Comparison of ENCODE assay signal across 14 cellular contexts in genomic region chr18:75160315-75160714, GRCh38. TPM values are rescaled to one million over a fixed set of nuclear protein-coding genes. Genes with fewer than 3 reads are reported as not detected.
DNase-seq lines count a peak whose midpoint lies in the region; ATAC-seq and TF ChIP-seq lines count a peak whose summit lies in the region.
"Had no signal": no experiment of that assay in that cellular context is flagged by ENCODE, and none has a peak within 500 bp of the region (broad histone marks: within the 10 kb centered on the region; RNA-seq: fewer than 3 reads in every experiment).

No MANE protein-coding gene starts in this region.

- H3K27me3 Mint-ChIP-seq in brain: peaks cover 6% of the 10 kb centered on the region
- H3K27me3 Mint-ChIP-seq in activated CD8-positive, alpha-beta T cell treated with anti-CD3 and anti-CD28 coated beads, Interleukin-2, amount 10 ng/mL, durations not matched to agents 7 days and 5 days (ENCODE audit: low read depth): no peaks in the 10 kb centered on the region
- H3K27me3 Mint-ChIP-seq: activated CD4-positive, alpha-beta memory T cell treated with anti-CD3 and anti-CD28 coated beads for 36 hours had no signal

- intact Hi-C loops in breast epithelium (cut with DNase I; ENCODE audit: low total_unique reads): no loop called here
- intact Hi-C loops in mammary epithelial cell (cut with micrococcal nuclease): no loop called here

- no peak for TF ChIP-seq POLR2A in breast epithelium (IDR thresholded peaks at IDR 0.05)
- TF ChIP-seq POLR2A in gastroesophageal sphincter (IDR thresholded peaks at IDR 0.05): no peak

- ATAC-seq in activated CD8-positive, alpha-beta T cell treated with anti-CD3 and anti-CD28 coated beads, Interleukin-2, amount 10 ng/mL, durations not matched to agents 7 days and 5 days: no peak
- no peak for ATAC-seq in gastroesophageal sphincter
- ATAC-seq: PC-3 had no signal

- H3K4me3 Mint-ChIP-seq in brain: peak overlapping the region; percentile 15 to 82 (median 35)
- H3K4me3 Mint-ChIP-seq in activated CD8-positive, alpha-beta T cell treated with anti-CD3 and anti-CD28 coated beads, Interleukin-2, amount 10 ng/mL, durations not matched to agents 7 days and 5 days: no peak overlapping the region
- H3K4me3 Mint-ChIP-seq: activated CD4-positive, alpha-beta memory T cell treated with anti-CD3 and anti-CD28 coated beads for 36 hours had no signal

- H3K9me3 ChIP-seq in breast epithelium: peaks cover 0 to 2% of the 10 kb centered on the region in 2 donors
- no peaks in the 10 kb centered on the region for H3K9me3 ChIP-seq in mammary epithelial cell (replicated peaks; ENCODE audit: insufficient read depth, low read length)
- H3K9me3 ChIP-seq in gastroesophageal sphincter: no peaks in the 10 kb centered on the region
- H3K9me3 ChIP-seq: pancreas, testis had no signal

- no TSS peak for BruUV-seq in mammary epithelial cell (replicated peaks; lab: Mats Ljungman, UMichigan)

- H3K27ac Mint-ChIP-seq in brain: peak overlapping the region in 4 of 5 experiments; percentile 62 to 94 (median 73)
- no peak overlapping the region for H3K27ac Mint-ChIP-seq in activated CD8-positive, alpha-beta T cell treated with anti-CD3 and anti-CD28 coated beads, Interleukin-2, amount 10 ng/mL, durations not matched to agents 7 days and 5 days
- H3K27ac Mint-ChIP-seq: activated CD4-positive, alpha-beta memory T cell treated with anti-CD3 and anti-CD28 coated beads for 36 hours had no signal

- dilution Hi-C loops in mammary epithelial cell (cut with HindIII; ENCODE audit: low sequenced_read_pairs): no loop called here

- H4K20me1 ChIP-seq in mammary epithelial cell (ENCODE audit: insufficient read depth, low read length): no peaks in the 10 kb centered on the region

- H3K79me2 ChIP-seq in mammary epithelial cell (ENCODE audit: insufficient read depth, low read length): no peaks in the 10 kb centered on the region

- TF ChIP-seq CTCF in breast epithelium (IDR thresholded peaks at IDR 0.05): no peak
- TF ChIP-seq CTCF in mammary epithelial cell (conservative IDR thresholded peaks at IDR 0.05 in 1 of 2, IDR thresholded peaks at IDR 0.05 in 1 of 2; ENCODE audit: extremely low read depth in 1 of 2, insufficient read depth in 1 of 2, low read depth in 1 of 2, low read length in 2 of 2): no peak
- TF ChIP-seq CTCF in brain (conservative IDR thresholded peaks at IDR 0.05): no peak
- peak in 1 of 4 experiments; percentile 16 for TF ChIP-seq CTCF in gastroesophageal sphincter (IDR thresholded peaks at IDR 0.05)

- peaks cover 33% of the 10 kb centered on the region for H3K4me1 Mint-ChIP-seq in brain
- peaks cover 8% of the 10 kb centered on the region for H3K4me1 Mint-ChIP-seq in activated CD8-positive, alpha-beta T cell treated with anti-CD3 and anti-CD28 coated beads, Interleukin-2, amount 10 ng/mL, durations not matched to agents 7 days and 5 days (ENCODE audit: low read depth)

- 56% methylated on average over 13 of the region's 14 CpGs for WGBS in mammary epithelial cell (ENCODE audit: low coverage, missing lambda C conversion rate)
- 36 to 47% methylated on average over 4 to 14 of the region's 14 CpGs for WGBS in gastroesophageal sphincter (ENCODE audit: low coverage in 1 of 2), 2 donors

- H3K4me3 ChIP-seq in breast epithelium (peak overlapping the region; percentile 4 to 57 (median 11)), mammary epithelial cell (replicated peaks in 1 of 3; ENCODE audit: insufficient read depth in 1 of 3, low read depth in 2 of 3, low read length in 3 of 3) (no peak overlapping the region), gastroesophageal sphincter (peak overlapping the region in 1 of 2 donors; percentile 26)
- H3K4me3 ChIP-seq: pancreas, SK-N-MC, testis had no signal

- H3K36me3 Mint-ChIP-seq in brain: no peaks in the 10 kb centered on the region
- H3K36me3 Mint-ChIP-seq in activated CD8-positive, alpha-beta T cell treated with anti-CD3 and anti-CD28 coated beads, Interleukin-2, amount 10 ng/mL, durations not matched to agents 7 days and 5 days (ENCODE audit: low read depth): no peaks in the 10 kb centered on the region
- H3K36me3 Mint-ChIP-seq: activated CD4-positive, alpha-beta memory T cell treated with anti-CD3 and anti-CD28 coated beads for 36 hours had no signal

- H3K36me3 ChIP-seq in breast epithelium (no peaks in the 10 kb centered on the region), mammary epithelial cell (ENCODE audit: insufficient read depth, low read length) (no peaks in the 10 kb centered on the region), gastroesophageal sphincter (no peaks in the 10 kb centered on the region)
- H3K36me3 ChIP-seq: pancreas had no signal

- CTCF ChIA-PET in mammary epithelial cell (lab: Charles Lee; ENCODE audit: low non-redundant PET): no interaction called here
- CTCF ChIA-PET in activated CD8-positive, alpha-beta T cell treated with anti-CD3 and anti-CD28 coated beads, Interleukin-2, amount 10 ng/mL, durations not matched to agents 7 days and 5 days (lab: Charles Lee): no interaction called here

- H3K27me3 ChIP-seq in breast epithelium (no peaks in the 10 kb centered on the region), mammary epithelial cell (ENCODE audit: insufficient read depth, low read length) (no peaks in the 10 kb centered on the region), gastroesophageal sphincter (no peaks in the 10 kb centered on the region)
- H3K27me3 ChIP-seq: pancreas, testis had no signal

- H3K4me2 ChIP-seq in mammary epithelial cell (ENCODE audit: insufficient read depth, low read depth, low read length): no peak overlapping the region

- H3K27ac ChIP-seq in breast epithelium: no peak overlapping the region
- H3K27ac ChIP-seq in mammary epithelial cell (ENCODE audit: insufficient read depth, low read depth, low read length): no peak overlapping the region
- no peak overlapping the region for H3K27ac ChIP-seq in gastroesophageal sphincter
- H3K27ac ChIP-seq: pancreas, SK-N-MC, testis had no signal

- no peaks in the 10 kb centered on the region for H3K4me1 ChIP-seq in breast epithelium
- H3K4me1 ChIP-seq in mammary epithelial cell (ENCODE audit: insufficient read depth, low read length): no peaks in the 10 kb centered on the region
- H3K4me1 ChIP-seq in gastroesophageal sphincter: peaks cover 0 to 12% (median 3%) of the 10 kb centered on the region in 3 donors
- H3K4me1 ChIP-seq: pancreas, testis had no signal

- no peak overlapping the region for H3K9ac ChIP-seq in mammary epithelial cell (ENCODE audit: insufficient read depth, low read length)

- peaks cover 0 to 9% (median 3%) of the 10 kb centered on the region in 5 experiments for H3K9me3 Mint-ChIP-seq in brain
- no peaks in the 10 kb centered on the region for H3K9me3 Mint-ChIP-seq in activated CD8-positive, alpha-beta T cell treated with anti-CD3 and anti-CD28 coated beads, Interleukin-2, amount 10 ng/mL, durations not matched to agents 7 days and 5 days (ENCODE audit: insufficient read depth)
- H3K9me3 Mint-ChIP-seq: activated CD4-positive, alpha-beta memory T cell treated with anti-CD3 and anti-CD28 coated beads for 36 hours had no signal

- TF ChIP-seq EP300 in gastroesophageal sphincter (IDR thresholded peaks at IDR 0.05): no peak

- POLR2A ChIA-PET in activated CD8-positive, alpha-beta T cell treated with anti-CD3 and anti-CD28 coated beads, Interleukin-2, amount 10 ng/mL, durations not matched to agents 7 days and 5 days (lab: Charles Lee): no interaction called here

- H2AFZ ChIP-seq in mammary epithelial cell (ENCODE audit: low read depth, low read length): no peak overlapping the region

- in situ Hi-C loops in mammary epithelial cell (cut with MboI; ENCODE audit: low sequenced_read_pairs in 2 of 2): no loop called here

- DNase-seq in breast epithelium (ENCODE audit: low spot score in 2 of 2) (no peak), mammary epithelial cell (no peak), myocyte (ENCODE audit: low read depth) (peak; percentile 6), superior temporal gyrus (ENCODE audit: extremely low spot score) (peak; percentile 14), putamen (ENCODE audit: low spot score) (no peak)
- no peak for DNase-seq in activated CD8-positive, alpha-beta T cell treated with anti-CD3 and anti-CD28 coated beads, Interleukin-2, amount 10 ng/mL, durations not matched to agents 7 days and 5 days
- DNase-seq: activated CD4-positive, alpha-beta memory T cell treated with anti-CD3 and anti-CD28 coated beads for 36 hours; NCI-H524 treated with DMSO at 0.1 percent for 48 hours; pancreas; PC-3; testis had no signal

RNA-seq across cellular contexts. Expression of gene PTGR3, which starts 48.6 kb away (rescaled TPM):
- total RNA-seq in breast epithelium: 10 to 100 TPM; 21.3 to 32.9 (median 22.9) TPM
- total RNA-seq in mammary epithelial cell: 10 to 100 TPM; 15.2 to 29.4 TPM
- 31.3 TPM for polyA plus RNA-seq in mammary epithelial cell
- polyA minus RNA-seq in mammary epithelial cell: 27.9 TPM
- polyA plus RNA-seq in brain (ENCODE audit: insufficient read depth, low read depth, low replicate concordance): 30.8 TPM
- total RNA-seq in myocyte: 11.7 and 11.9 TPM in 2 replicates
- 19.9 TPM for polyA plus RNA-seq in myocyte (2012)
- total RNA-seq in activated CD8-positive, alpha-beta T cell treated with anti-CD3 and anti-CD28 coated beads, Interleukin-2, amount 10 ng/mL, durations not matched to agents 7 days and 5 days: 10 to 100 TPM; 21.8 to 21.9 TPM
- 10 to 100 TPM; 24.9 to 46.8 (median 29.6) TPM for total RNA-seq in gastroesophageal sphincter

RNA-seq across cellular contexts. Expression of gene TSHZ1, which starts 50.3 kb away (rescaled TPM):
- total RNA-seq in breast epithelium (10 to 100 TPM; 12.3 to 18.3 (median 16.4) TPM), mammary epithelial cell (1 to 10 TPM; 4.7 to 8.1 TPM), myocyte (6.1 and 6.8 TPM in 2 replicates), gastroesophageal sphincter (10 to 100 TPM; 22.3 to 41.7 (median 33.8) TPM)
- polyA plus RNA-seq in mammary epithelial cell (2.0 TPM), brain (ENCODE audit: insufficient read depth, low read depth, low replicate concordance) (35.6 TPM)
- 7.0 TPM for polyA minus RNA-seq in mammary epithelial cell
- polyA plus RNA-seq in myocyte (2012): 5.5 TPM
- total RNA-seq in activated CD8-positive, alpha-beta T cell treated with anti-CD3 and anti-CD28 coated beads, Interleukin-2, amount 10 ng/mL, durations not matched to agents 7 days and 5 days: 10 to 100 TPM; 16.7 to 16.8 TPM

Comparison
In these comparisons a context has a peak if more than half of its experiments do, and no peak if none do; other contexts are left out.
1. H3K4me3 ChIP-seq: peak in breast epithelium (3 of 3); none in mammary epithelial cell (0 of 3).
2. DNase-seq: peak in myocyte (single experiment) and superior temporal gyrus (single experiment); none in breast epithelium (0 of 2), mammary epithelial cell (single experiment), activated CD8-positive, alpha-beta T cell treated with anti-CD3 and anti-CD28 coated beads, Interleukin-2, amount 10 ng/mL, durations not matched to agents 7 days and 5 days (single experiment) and putamen (single experiment).